In genomic region chr16:67157106-67157748, GRCh38 we compare ENCODE assay signal across 18 cellular contexts. TPM values are rescaled to one million over a fixed set of nuclear protein-coding genes. Genes with fewer than 3 reads are reported as not detected.
A peak's percentile ranks its signal among the peaks of the same experiment; 100 is the strongest.
DNase-seq lines count a peak whose midpoint lies in the region; ATAC-seq and TF ChIP-seq lines count a peak whose summit lies in the region.
"Had no signal": no experiment of that assay in that cellular context is flagged by ENCODE, and none has a peak within 500 bp of the region (broad histone marks: within the 10 kb centered on the region; RNA-seq: fewer than 3 reads in every experiment).

No MANE protein-coding gene starts in this region.

- H3K9me3 Mint-ChIP-seq in activated CD4-positive, alpha-beta T cell treated with anti-CD3 and anti-CD28 coated beads for 36 hours (ENCODE audit: low read depth) = no peaks in the 10 kb centered on the region
- no peaks in the 10 kb centered on the region for H3K9me3 Mint-ChIP-seq in CD8-positive, alpha-beta T cell
- H3K9me3 Mint-ChIP-seq in activated naive CD8-positive, alpha-beta T cell treated with anti-CD3 and anti-CD28 coated beads, Interleukin-2, amount 10 ng/mL, durations not matched to agents 7 days and 5 days = no peaks in the 10 kb centered on the region
- no peaks in the 10 kb centered on the region for H3K9me3 Mint-ChIP-seq in natural killer cell treated with Interleukin-12 subunit alpha and Interleukin-12 subunit beta and Interleukin-15 and Interleukin-18, amount 100 ng/mL, for 72 hours

- no peaks in the 10 kb centered on the region for H3K9me3 ChIP-seq in CD8-positive, alpha-beta T cell (ENCODE audit: low read length)

- no peaks in the 10 kb centered on the region for H3K36me3 ChIP-seq in CD8-positive, alpha-beta T cell (ENCODE audit: insufficient read depth, low read length)

- POLR2A ChIA-PET in activated CD4-positive, alpha-beta T cell treated with anti-CD3 and anti-CD28 coated beads for 36 hours (lab: Charles Lee) = no interaction called here
- POLR2A ChIA-PET in CD8-positive, alpha-beta T cell (lab: Charles Lee) = no interaction called here
- POLR2A ChIA-PET in activated naive CD8-positive, alpha-beta T cell treated with anti-CD3 and anti-CD28 coated beads, Interleukin-2, amount 10 ng/mL, durations not matched to agents 7 days and 5 days (lab: Charles Lee) = interaction anchor here (1.1 to 4.2 kb wide), 2 partner anchors 139 to 143 kb away, joined by 5 to 23 read pairs; no protein-coding TSS in a partner anchor

- TF ChIP-seq CTCF in CD8-positive, alpha-beta T cell (IDR thresholded peaks at IDR 0.05) = no peak

- H3K4me3 ChIP-seq in CD8-positive, alpha-beta T cell (ENCODE audit: low read depth, low read length) = no peak overlapping the region

- no peak for DNase-seq in activated CD4-positive, alpha-beta T cell treated with anti-CD3 and anti-CD28 coated beads for 36 hours
- no peak for DNase-seq in activated CD4-positive, alpha-beta T cell treated with anti-CD3 and anti-CD28 coated beads for 4 hours
- DNase-seq in CD8-positive, alpha-beta T cell = no peak
- no peak for DNase-seq in activated naive CD8-positive, alpha-beta T cell treated with anti-CD3 and anti-CD28 coated beads, Interleukin-2, amount 10 ng/mL, durations not matched to agents 7 days and 5 days
- DNase-seq in natural killer cell treated with Interleukin-12 subunit alpha and Interleukin-12 subunit beta and Interleukin-15 and Interleukin-18, amount 100 ng/mL, for 72 hours (ENCODE audit: low spot score) = no peak
- no peak for DNase-seq in cerebellum (ENCODE audit: low spot score)
- DNase-seq: activated CD4-positive, CD25-positive, alpha-beta regulatory T cell; activated CD8-positive, alpha-beta memory T cell treated with anti-CD3 and anti-CD28 coated beads, Interleukin-2, amount 50 U/mL, for 48 hours; erythroblast; foreskin melanocyte; GF-D8; mammary epithelial cell; NCI-H1417; small intestine; stimulated activated CD4-positive, alpha-beta T cell treated with anti-CD3 and anti-CD28 coated beads, Interleukin-4, amount 100 ng/mL, for 24 hours had no signal

- H3K4me1 Mint-ChIP-seq in activated CD4-positive, alpha-beta T cell treated with anti-CD3 and anti-CD28 coated beads for 36 hours = peaks cover 48% of the 10 kb centered on the region
- H3K4me1 Mint-ChIP-seq in CD8-positive, alpha-beta T cell (ENCODE audit: low read depth) = peaks cover 55% of the 10 kb centered on the region
- H3K4me1 Mint-ChIP-seq in activated naive CD8-positive, alpha-beta T cell treated with anti-CD3 and anti-CD28 coated beads, Interleukin-2, amount 10 ng/mL, durations not matched to agents 7 days and 5 days = peaks cover 54% of the 10 kb centered on the region
- H3K4me1 Mint-ChIP-seq in natural killer cell treated with Interleukin-12 subunit alpha and Interleukin-12 subunit beta and Interleukin-15 and Interleukin-18, amount 100 ng/mL, for 72 hours (ENCODE audit: low read depth in 2 of 2) = peaks cover 34 to 50% of the 10 kb centered on the region in 2 donors

- H3K27ac ChIP-seq in CD8-positive, alpha-beta T cell (ENCODE audit: low read depth, low read length) = no peak overlapping the region

- H3K4me1 ChIP-seq in CD8-positive, alpha-beta T cell (ENCODE audit: insufficient read depth, low read length) = peaks cover 46% of the 10 kb centered on the region

- no peak for ATAC-seq in activated CD4-positive, alpha-beta T cell treated with anti-CD3 and anti-CD28 coated beads for 36 hours
- no peak for ATAC-seq in CD8-positive, alpha-beta T cell
- no peak for ATAC-seq in activated naive CD8-positive, alpha-beta T cell treated with anti-CD3 and anti-CD28 coated beads, Interleukin-2, amount 10 ng/mL, durations not matched to agents 7 days and 5 days (ENCODE audit: low read depth)
- ATAC-seq in natural killer cell treated with Interleukin-12 subunit alpha and Interleukin-12 subunit beta and Interleukin-15 and Interleukin-18, amount 100 ng/mL, for 72 hours = no peak
- no peak for ATAC-seq in HG03521 (IDR thresholded peaks at IDR 0.05; ENCODE audit: unreplicated experiment)
- no peak for ATAC-seq in HG02610 (IDR thresholded peaks at IDR 0.05; ENCODE audit: unreplicated experiment)

- H3K4me3 Mint-ChIP-seq in activated CD4-positive, alpha-beta T cell treated with anti-CD3 and anti-CD28 coated beads for 36 hours = no peak overlapping the region
- H3K4me3 Mint-ChIP-seq in CD8-positive, alpha-beta T cell = no peak overlapping the region
- H3K4me3 Mint-ChIP-seq in activated naive CD8-positive, alpha-beta T cell treated with anti-CD3 and anti-CD28 coated beads, Interleukin-2, amount 10 ng/mL, durations not matched to agents 7 days and 5 days = peak overlapping the region; percentile 25
- H3K4me3 Mint-ChIP-seq in natural killer cell treated with Interleukin-12 subunit alpha and Interleukin-12 subunit beta and Interleukin-15 and Interleukin-18, amount 100 ng/mL, for 72 hours = peak overlapping the region; percentile 92

- peaks cover 10% of the 10 kb centered on the region for H3K27me3 Mint-ChIP-seq in activated CD4-positive, alpha-beta T cell treated with anti-CD3 and anti-CD28 coated beads for 36 hours
- peaks cover 15% of the 10 kb centered on the region for H3K27me3 Mint-ChIP-seq in CD8-positive, alpha-beta T cell (ENCODE audit: low read depth)
- peaks cover 14% of the 10 kb centered on the region for H3K27me3 Mint-ChIP-seq in activated naive CD8-positive, alpha-beta T cell treated with anti-CD3 and anti-CD28 coated beads, Interleukin-2, amount 10 ng/mL, durations not matched to agents 7 days and 5 days
- peaks cover 7 to 9% of the 10 kb centered on the region in 2 donors for H3K27me3 Mint-ChIP-seq in natural killer cell treated with Interleukin-12 subunit alpha and Interleukin-12 subunit beta and Interleukin-15 and Interleukin-18, amount 100 ng/mL, for 72 hours

- H3K36me3 Mint-ChIP-seq in activated CD4-positive, alpha-beta T cell treated with anti-CD3 and anti-CD28 coated beads for 36 hours (ENCODE audit: low read depth) = peaks cover 11% of the 10 kb centered on the region
- no peaks in the 10 kb centered on the region for H3K36me3 Mint-ChIP-seq in CD8-positive, alpha-beta T cell
- H3K36me3 Mint-ChIP-seq in activated naive CD8-positive, alpha-beta T cell treated with anti-CD3 and anti-CD28 coated beads, Interleukin-2, amount 10 ng/mL, durations not matched to agents 7 days and 5 days = peaks cover 23% of the 10 kb centered on the region
- H3K36me3 Mint-ChIP-seq in natural killer cell treated with Interleukin-12 subunit alpha and Interleukin-12 subunit beta and Interleukin-15 and Interleukin-18, amount 100 ng/mL, for 72 hours = no peaks in the 10 kb centered on the region

- intact Hi-C loops in activated CD4-positive, alpha-beta T cell treated with anti-CD3 and anti-CD28 coated beads for 36 hours (cut with DNase I, micrococcal nuclease) = loop anchor here in 1 of 2 experiments (5.0 kb wide), 1 partner anchor 50 kb away; the partner anchor contains the start of gene PHAF1
- intact Hi-C loops in CD8-positive, alpha-beta T cell (cut with DNase I, micrococcal nuclease) = no loop called here

- peak overlapping the region; percentile 2 for H3K27ac Mint-ChIP-seq in activated CD4-positive, alpha-beta T cell treated with anti-CD3 and anti-CD28 coated beads for 36 hours
- H3K27ac Mint-ChIP-seq in CD8-positive, alpha-beta T cell = peak overlapping the region; percentile 95
- peak overlapping the region; percentile 92 for H3K27ac Mint-ChIP-seq in activated naive CD8-positive, alpha-beta T cell treated with anti-CD3 and anti-CD28 coated beads, Interleukin-2, amount 10 ng/mL, durations not matched to agents 7 days and 5 days
- H3K27ac Mint-ChIP-seq in natural killer cell treated with Interleukin-12 subunit alpha and Interleukin-12 subunit beta and Interleukin-15 and Interleukin-18, amount 100 ng/mL, for 72 hours = peak overlapping the region; percentile 98 to 99
- H3K27ac Mint-ChIP-seq: H9 had no signal

- peaks cover 2% of the 10 kb centered on the region for H3K27me3 ChIP-seq in CD8-positive, alpha-beta T cell (ENCODE audit: insufficient read depth, low read length)

- CTCF ChIA-PET in activated CD4-positive, alpha-beta T cell treated with anti-CD3 and anti-CD28 coated beads for 36 hours (lab: Charles Lee) = interaction anchor here (0.6 to 4.4 kb wide), 17 partner anchors 9 to 223 kb away, joined by 3 to 39 read pairs (median 5); partner anchors contain the start of gene EXOC3L1
- CTCF ChIA-PET in CD8-positive, alpha-beta T cell (lab: Charles Lee) = interaction anchor here (0.7 to 3.9 kb wide), 12 partner anchors 11 to 203 kb away, joined by 3 to 78 read pairs (median 3); partner anchors contain the start of genes MATCAP1 and NOL3

RNA-seq across cellular contexts. Expression of gene TRADD, which starts 2.5 kb away (rescaled TPM):
- 10 to 100 TPM; 22.0 to 34.0 TPM for total RNA-seq in activated CD4-positive, alpha-beta T cell treated with anti-CD3 and anti-CD28 coated beads for 36 hours
- total RNA-seq in CD8-positive, alpha-beta T cell = 10 to 100 TPM; 15.5 to 17.1 TPM
- 10 to 100 TPM; 77.3 to 81.7 TPM for total RNA-seq in activated naive CD8-positive, alpha-beta T cell treated with anti-CD3 and anti-CD28 coated beads, Interleukin-2, amount 10 ng/mL, durations not matched to agents 7 days and 5 days
- total RNA-seq in natural killer cell treated with Interleukin-12 subunit alpha and Interleukin-12 subunit beta and Interleukin-15 and Interleukin-18, amount 100 ng/mL, for 72 hours = 10 to 100 TPM; 38.5 to 51.2 TPM
- total RNA-seq in cerebellum = 1.5 TPM

RNA-seq across cellular contexts. Expression of gene FBXL8, which starts 2.5 kb away (rescaled TPM):
- total RNA-seq in activated CD4-positive, alpha-beta T cell treated with anti-CD3 and anti-CD28 coated beads for 36 hours = 10 to 100 TPM; 15.5 to 21.0 TPM
- 1 to 10 TPM; 4.4 to 6.4 TPM for total RNA-seq in CD8-positive, alpha-beta T cell
- total RNA-seq in activated naive CD8-positive, alpha-beta T cell treated with anti-CD3 and anti-CD28 coated beads, Interleukin-2, amount 10 ng/mL, durations not matched to agents 7 days and 5 days = 10 to 100 TPM; 34.1 to 41.3 TPM
- total RNA-seq in natural killer cell treated with Interleukin-12 subunit alpha and Interleukin-12 subunit beta and Interleukin-15 and Interleukin-18, amount 100 ng/mL, for 72 hours = 10 to 100 TPM; 15.3 to 16.8 TPM
- 2.1 TPM for total RNA-seq in cerebellum

RNA-seq across cellular contexts. Expression of gene B3GNT9, which starts 6.4 kb away (rescaled TPM):
- 1 to 10 TPM; 2.3 to 3.0 TPM for total RNA-seq in activated CD4-positive, alpha-beta T cell treated with anti-CD3 and anti-CD28 coated beads for 36 hours
- total RNA-seq in CD8-positive, alpha-beta T cell = 1 to 10 TPM in 1 of 2 experiments, under 1 TPM in 1; 0.58 to 1.2 TPM
- 10 to 100 TPM in 1 of 2 experiments, 1 to 10 TPM in 1; 9.0 to 10.1 TPM for total RNA-seq in activated naive CD8-positive, alpha-beta T cell treated with anti-CD3 and anti-CD28 coated beads, Interleukin-2, amount 10 ng/mL, durations not matched to agents 7 days and 5 days
- 1 to 10 TPM; 3.3 to 3.8 TPM for total RNA-seq in natural killer cell treated with Interleukin-12 subunit alpha and Interleukin-12 subunit beta and Interleukin-15 and Interleukin-18, amount 100 ng/mL, for 72 hours
- total RNA-seq in cerebellum = 1.7 TPM

RNA-seq across cellular contexts. Expression of gene HSF4, which starts 7.3 kb away (rescaled TPM):
- total RNA-seq in activated CD4-positive, alpha-beta T cell treated with anti-CD3 and anti-CD28 coated beads for 36 hours = 10 to 100 TPM; 15.7 to 20.7 TPM
- 1 to 10 TPM; 5.2 to 9.5 TPM for total RNA-seq in CD8-positive, alpha-beta T cell
- 10 to 100 TPM; 61.5 to 76.8 TPM for total RNA-seq in activated naive CD8-positive, alpha-beta T cell treated with anti-CD3 and anti-CD28 coated beads, Interleukin-2, amount 10 ng/mL, durations not matched to agents 7 days and 5 days
- 10 to 100 TPM; 17.2 to 19.4 TPM for total RNA-seq in natural killer cell treated with Interleukin-12 subunit alpha and Interleukin-12 subunit beta and Interleukin-15 and Interleukin-18, amount 100 ng/mL, for 72 hours
- total RNA-seq in cerebellum = 14.7 TPM

RNA-seq across cellular contexts. Expression of gene NOL3, which starts 13.1 kb away (rescaled TPM):
- total RNA-seq in activated CD4-positive, alpha-beta T cell treated with anti-CD3 and anti-CD28 coated beads for 36 hours = 10 to 100 TPM; 15.5 to 17.5 TPM
- under 1 TPM; 0.36 to 0.71 TPM for total RNA-seq in CD8-positive, alpha-beta T cell
- total RNA-seq in activated naive CD8-positive, alpha-beta T cell treated with anti-CD3 and anti-CD28 coated beads, Interleukin-2, amount 10 ng/mL, durations not matched to agents 7 days and 5 days = 10 to 100 TPM; 17.7 to 18.6 TPM
- total RNA-seq in natural killer cell treated with Interleukin-12 subunit alpha and Interleukin-12 subunit beta and Interleukin-15 and Interleukin-18, amount 100 ng/mL, for 72 hours = 10 to 100 TPM; 10.5 to 20.1 TPM
- 8.3 TPM for total RNA-seq in cerebellum

Comparison
In these comparisons a context has a peak if more than half of its experiments do, and no peak if none do; other contexts are left out.
1. H3K27ac Mint-ChIP-seq: peak in every context shown above with its lines; median percentile 98 in natural killer cell treated with Interleukin-12 subunit alpha and Interleukin-12 subunit beta and Interleukin-15 and Interleukin-18, amount 100 ng/mL, for 72 hours; 95 in CD8-positive, alpha-beta T cell; 92 in activated naive CD8-positive, alpha-beta T cell treated with anti-CD3 and anti-CD28 coated beads, Interleukin-2, amount 10 ng/mL, durations not matched to agents 7 days and 5 days; 2 in activated CD4-positive, alpha-beta T cell treated with anti-CD3 and anti-CD28 coated beads for 36 hours.
2. H3K4me3 Mint-ChIP-seq: peak in activated naive CD8-positive, alpha-beta T cell treated with anti-CD3 and anti-CD28 coated beads, Interleukin-2, amount 10 ng/mL, durations not matched to agents 7 days and 5 days (single experiment) and natural killer cell treated with Interleukin-12 subunit alpha and Interleukin-12 subunit beta and Interleukin-15 and Interleukin-18, amount 100 ng/mL, for 72 hours (single experiment); none in activated CD4-positive, alpha-beta T cell treated with anti-CD3 and anti-CD28 coated beads for 36 hours (single experiment) and CD8-positive, alpha-beta T cell (single experiment).